10 cellular contexts compared by ENCODE assay signal in genomic region chr6:13991393-13991792, GRCh38.
"Had no signal": no experiment of that assay in that cellular context is flagged by ENCODE, and none has a peak within 500 bp of the region (broad histone marks: within the 10 kb centered on the region; RNA-seq: fewer than 3 reads in every experiment).

No MANE protein-coding gene starts in this region.

- H3K4me3 ChIP-seq: GM23248, HAP-1 had no signal

- FAIRE-seq: H1, H54 had no signal

- H3K9ac ChIP-seq: GM23248 had no signal

- ATAC-seq: HCT116 had no signal

- H3K9me3 ChIP-seq: HAP-1 had no signal

- H3K27ac Mint-ChIP-seq: H9, HFFc6 had no signal

- H3K27ac ChIP-seq: GM23248 had no signal

- H3K9me3 Mint-ChIP-seq: H9, HFFc6 had no signal

- H3K4me1 ChIP-seq: HAP-1 had no signal

- H3K36me3 ChIP-seq: HAP-1 had no signal

- H3K4me3 Mint-ChIP-seq: H9, HFFc6 had no signal

- H2AFZ ChIP-seq: GM23248 had no signal

- DNase-seq: GM23248, GOT3, H7, H9, HCEC 1CT, HFFc6 had no signal
